ENCODE assay signal across 8 cellular contexts in the genomic region with DNA sequence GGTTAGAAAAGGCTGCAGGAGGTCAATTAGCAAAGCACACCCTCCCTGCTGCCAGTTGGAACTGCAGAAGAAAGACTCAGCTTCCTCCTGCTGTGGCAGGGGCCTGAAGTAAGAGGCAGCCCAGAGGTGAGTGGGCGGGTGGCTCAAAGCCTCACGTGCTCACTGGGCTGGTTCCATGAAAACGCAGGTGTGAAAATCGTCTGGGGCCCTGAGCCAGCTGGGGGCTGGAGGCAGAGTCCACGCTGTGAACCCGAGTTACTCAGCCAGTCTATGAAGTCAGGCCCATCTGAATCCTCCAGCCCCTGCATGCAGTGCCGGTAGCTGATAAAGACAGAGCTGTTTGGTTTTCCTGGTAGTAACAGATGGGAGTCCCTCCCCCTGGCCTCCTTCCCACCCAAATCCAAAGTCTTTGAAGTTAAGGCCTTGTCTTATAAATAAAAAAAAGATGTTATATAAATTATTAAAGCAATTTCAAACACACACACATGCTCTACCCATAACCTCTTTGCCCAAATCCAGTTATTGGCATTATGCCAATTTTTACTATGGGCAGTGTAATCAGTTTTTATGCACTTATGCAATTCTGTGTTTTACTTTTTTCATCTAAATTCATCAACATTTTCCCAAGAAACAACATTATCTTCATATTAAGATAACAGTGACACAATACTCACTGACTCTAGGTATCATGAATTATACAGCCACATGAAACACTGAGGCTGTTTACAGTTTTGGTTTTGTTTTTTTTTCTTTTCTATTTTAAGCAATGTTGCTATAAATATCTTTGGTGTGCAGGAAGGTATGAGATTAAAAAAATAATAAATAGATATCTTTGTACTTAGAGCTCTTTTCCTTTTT. TPM values are rescaled to one million over a fixed set of nuclear protein-coding genes. Genes with fewer than 3 reads are reported as not detected.
DNase-seq lines count a peak whose midpoint lies in the region; TF ChIP-seq lines count a peak whose summit lies in the region.

No MANE protein-coding gene starts in this region.

- H3K27ac ChIP-seq in HL-60 (replicated peaks), result peak overlapping the region; percentile 60
- H3K27ac ChIP-seq in SK-N-SH (ENCODE audit: low read depth in 2 of 2, low read length in 1 of 2), result peak overlapping the region in 1 of 2 experiments; percentile 65; a peak in 2 of 4 replicates

- H3K9me3 ChIP-seq in SK-N-SH (no peaks in the 10 kb centered on the region), adipocyte (ENCODE audit: control insufficient read depth, low read length) (no peaks in the 10 kb centered on the region)

- H3F3A ChIP-seq in SK-N-SH (replicated peaks; ENCODE audit: insufficient read depth), result no peaks in the 10 kb centered on the region

- no peak overlapping the region for H3K4me3 ChIP-seq in HL-60 (replicated peaks; ENCODE audit: insufficient read depth, low read length)
- no peak overlapping the region for H3K4me3 ChIP-seq in SK-N-SH (ENCODE audit: low read depth in 2 of 2, low read length in 1 of 2)
- H3K4me3 ChIP-seq in adipocyte (ENCODE audit: low read length), result no peak overlapping the region

- TF ChIP-seq RAD21 in SK-N-SH (IDR thresholded peaks at IDR 0.05; ENCODE audit: low read length), result no peak

- H3K79me2 ChIP-seq in SK-N-SH (ENCODE audit: insufficient read depth), result peaks cover 95% of the 10 kb centered on the region

- H3K4me1 ChIP-seq in SK-N-SH (ENCODE audit: control insufficient read depth in 1 of 2, insufficient read depth in 2 of 2, low read depth in 1 of 2, low read length in 1 of 2), result peaks cover 21 to 22% of the 10 kb centered on the region in 2 experiments
- peaks cover 33% of the 10 kb centered on the region for H3K4me1 ChIP-seq in adipocyte (ENCODE audit: control insufficient read depth, insufficient read depth, low read length)

- no peak for TF ChIP-seq EP300 in SK-N-SH (IDR thresholded peaks at IDR 0.05; ENCODE audit: borderline replicate concordance in 1 of 2, low read depth in 1 of 2, low read length in 1 of 2)

- 45% methylated on average over 2 of the region's 7 CpGs for WGBS in SK-N-SH (ENCODE audit: low lambda C conversion rate)

- H4K20me1 ChIP-seq in SK-N-SH (ENCODE audit: insufficient read depth), result peaks cover 50% of the 10 kb centered on the region

- H3K27me3 ChIP-seq in HL-60 (ENCODE audit: insufficient read depth, poor library complexity, severe bottlenecking) (no peaks in the 10 kb centered on the region), SK-N-SH (ENCODE audit: insufficient read depth) (no peaks in the 10 kb centered on the region), adipocyte (replicated peaks; ENCODE audit: control insufficient read depth, insufficient read depth, low read length) (no peaks in the 10 kb centered on the region)

- CTCF ChIA-PET in SK-N-SH (lab: Yijun Ruan, JAX), result interaction anchor here (0.9 to 6.9 kb wide), 7 partner anchors 11 to 54 kb away, joined by 3 to 48 read pairs (median 5); a partner anchor contains a TSS

- DNase-seq in DMS79 treated with DMSO at 0.1 percent for 48 hours (lab: John Stamatoyannopoulos, UW) (peak; percentile 94), GM20000 (ENCODE audit: low spot score) (peak; percentile 73), HL-60 (ENCODE audit: low read depth in 1 of 2, low spot score in 1 of 2) (peak; percentile 45 to 68), SK-N-SH (peak; percentile 79), adipocyte (ENCODE audit: low read depth) (peak; percentile 63), iPS-NIHi7 (ENCODE audit: extremely low spot score) (peak; percentile 85), occipital lobe (lab: John Stamatoyannopoulos, UW) (no peak)
- DNase-seq in stimulated activated CD4-positive, alpha-beta T cell treated with anti-CD3 and anti-CD28 coated beads, Interleukin-1b, Interleukin-23, amount 100 ng/mL, for 48 hours, result peak; percentile 88

- no peaks in the 10 kb centered on the region for H3K9me2 ChIP-seq in SK-N-SH

- H3K9ac ChIP-seq in SK-N-SH (no peak overlapping the region), adipocyte (ENCODE audit: low read length) (no peak overlapping the region)

- POLR2A ChIA-PET in SK-N-SH (lab: Yijun Ruan, JAX), result interaction anchor here (0.5 to 1.0 kb wide), 3 partner anchors 12 to 477 kb away, joined by 3 to 4 read pairs (median 4); a partner anchor contains a TSS

- H3K36me3 ChIP-seq in SK-N-SH (replicated peaks in 1 of 2; ENCODE audit: control insufficient read depth in 1 of 2, insufficient read depth in 2 of 2, low read length in 1 of 2) (no peaks in the 10 kb centered on the region), adipocyte (ENCODE audit: control insufficient read depth, insufficient read depth, low read length, severe bottlenecking) (no peaks in the 10 kb centered on the region)

- no peak for TF ChIP-seq CTCF in GM20000 (IDR thresholded peaks at IDR 0.05; ENCODE audit: extremely low read depth, missing control alignments)
- TF ChIP-seq CTCF in HL-60 (IDR thresholded peaks at IDR 0.05; ENCODE audit: insufficient read depth, low read length), result no peak
- no peak for TF ChIP-seq CTCF in SK-N-SH (IDR thresholded peaks at IDR 0.05)

- no peak overlapping the region for H2AFZ ChIP-seq in SK-N-SH (ENCODE audit: low read depth)

- H3K4me2 ChIP-seq in SK-N-SH, result no peak overlapping the region

TF ChIP-seq in SK-N-SH, 30 proteins besides CTCF, POLR2A, EP300 and RAD21:
- peak; percentile 84 for TF ChIP-seq NFIC (IDR thresholded peaks at IDR 0.05; ENCODE audit: borderline replicate concordance)
- TF ChIP-seq, protein P1, sequence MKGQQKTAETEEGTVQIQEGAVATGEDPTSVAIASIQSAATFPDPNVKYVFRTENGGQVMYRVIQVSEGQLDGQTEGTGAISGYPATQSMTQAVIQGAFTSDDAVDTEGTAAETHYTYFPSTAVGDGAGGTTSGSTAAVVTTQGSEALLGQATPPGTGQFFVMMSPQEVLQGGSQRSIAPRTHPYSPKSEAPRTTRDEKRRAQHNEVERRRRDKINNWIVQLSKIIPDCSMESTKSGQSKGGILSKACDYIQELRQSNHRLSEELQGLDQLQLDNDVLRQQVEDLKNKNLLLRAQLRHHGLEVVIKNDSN (IDR thresholded peaks at IDR 0.05; ENCODE audit: borderline replicate concordance, low read depth), result no peak
- TF ChIP-seq, protein P2, sequence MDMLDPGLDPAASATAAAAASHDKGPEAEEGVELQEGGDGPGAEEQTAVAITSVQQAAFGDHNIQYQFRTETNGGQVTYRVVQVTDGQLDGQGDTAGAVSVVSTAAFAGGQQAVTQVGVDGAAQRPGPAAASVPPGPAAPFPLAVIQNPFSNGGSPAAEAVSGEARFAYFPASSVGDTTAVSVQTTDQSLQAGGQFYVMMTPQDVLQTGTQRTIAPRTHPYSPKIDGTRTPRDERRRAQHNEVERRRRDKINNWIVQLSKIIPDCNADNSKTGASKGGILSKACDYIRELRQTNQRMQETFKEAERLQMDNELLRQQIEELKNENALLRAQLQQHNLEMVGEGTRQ (IDR thresholded peaks at IDR 0.05; ENCODE audit: borderline replicate concordance, low read depth, low read length), result 0 out of 2 replicates have a peak, but pooled peaks have one; percentile 13
- TF ChIP-seq POLR2AphosphoS5 (IDR thresholded peaks at IDR 0.05; ENCODE audit: low read depth, low read length), result no peak
- no peak for TF ChIP-seq RXRA (IDR thresholded peaks at IDR 0.05; ENCODE audit: borderline replicate concordance, low read depth)
- no peak for TF ChIP-seq NRF1 (IDR thresholded peaks at IDR 0.05; ENCODE audit: low read depth, low read length)
- no peak for TF ChIP-seq RCOR1 (IDR thresholded peaks at IDR 0.05; ENCODE audit: low read length)
- no peak for TF ChIP-seq YY1 (IDR thresholded peaks at IDR 0.05; ENCODE audit: low read depth)
- TF ChIP-seq RFX5 (IDR thresholded peaks at IDR 0.05; ENCODE audit: low read length), result no peak
- TF ChIP-seq MXI1 (IDR thresholded peaks at IDR 0.05; ENCODE audit: low read depth, low read length), result peak; percentile 29; the same call in 1 of the 2 replicates
- no peak for TF ChIP-seq EZH2phosphoT487 (IDR thresholded peaks at IDR 0.05; ENCODE audit: borderline replicate concordance, low read depth)
- TF ChIP-seq MEF2A (IDR thresholded peaks at IDR 0.05; ENCODE audit: borderline replicate concordance, low read depth), result no peak
- TF ChIP-seq, protein P3, sequence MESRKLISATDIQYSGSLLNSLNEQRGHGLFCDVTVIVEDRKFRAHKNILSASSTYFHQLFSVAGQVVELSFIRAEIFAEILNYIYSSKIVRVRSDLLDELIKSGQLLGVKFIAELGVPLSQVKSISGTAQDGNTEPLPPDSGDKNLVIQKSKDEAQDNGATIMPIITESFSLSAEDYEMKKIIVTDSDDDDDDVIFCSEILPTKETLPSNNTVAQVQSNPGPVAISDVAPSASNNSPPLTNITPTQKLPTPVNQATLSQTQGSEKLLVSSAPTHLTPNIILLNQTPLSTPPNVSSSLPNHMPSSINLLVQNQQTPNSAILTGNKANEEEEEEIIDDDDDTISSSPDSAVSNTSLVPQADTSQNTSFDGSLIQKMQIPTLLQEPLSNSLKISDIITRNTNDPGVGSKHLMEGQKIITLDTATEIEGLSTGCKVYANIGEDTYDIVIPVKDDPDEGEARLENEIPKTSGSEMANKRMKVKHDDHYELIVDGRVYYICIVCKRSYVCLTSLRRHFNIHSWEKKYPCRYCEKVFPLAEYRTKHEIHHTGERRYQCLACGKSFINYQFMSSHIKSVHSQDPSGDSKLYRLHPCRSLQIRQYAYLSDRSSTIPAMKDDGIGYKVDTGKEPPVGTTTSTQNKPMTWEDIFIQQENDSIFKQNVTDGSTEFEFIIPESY (IDR thresholded peaks at IDR 0.05; ENCODE audit: borderline replicate concordance, low read depth), result no peak
- 0 out of 2 replicates have a peak, but pooled peaks have one; percentile 5 for TF ChIP-seq GATA2 (CRISPR knock-in tag; IDR thresholded peaks at IDR 0.05)
- TF ChIP-seq, protein P4, sequence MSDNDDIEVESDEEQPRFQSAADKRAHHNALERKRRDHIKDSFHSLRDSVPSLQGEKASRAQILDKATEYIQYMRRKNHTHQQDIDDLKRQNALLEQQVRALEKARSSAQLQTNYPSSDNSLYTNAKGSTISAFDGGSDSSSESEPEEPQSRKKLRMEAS (IDR thresholded peaks at IDR 0.05; ENCODE audit: low read depth), result no peak
- TF ChIP-seq FOXJ3 (CRISPR knock-in tag; IDR thresholded peaks at IDR 0.05), result no peak

RNA-seq across cellular contexts. Expression of a gene that starts 57.9 kb away (rescaled TPM):
- polyA plus RNA-seq in SK-N-SH (2012; rRNA removed), result 19.5 and 31.5 TPM in 2 replicates
- polyA plus RNA-seq in SK-N-SH (2012; cell fraction: cytosol; rRNA removed), result 40.3 and 44.6 TPM in 2 replicates
- 28.6 and 29.8 TPM in 2 replicates for polyA plus RNA-seq in SK-N-SH (2012; cell fraction: nucleus; rRNA removed)
- total RNA-seq in occipital lobe, result 76.1 TPM
